22 cellular contexts compared by ENCODE assay signal in genomic region chr3:185758912-185759311, GRCh38.
DNase-seq lines count a peak whose midpoint lies in the region; ATAC-seq and TF ChIP-seq lines count a peak whose summit lies in the region.
"Had no signal": no experiment of that assay in that cellular context is flagged by ENCODE, and none has a peak within 500 bp of the region (broad histone marks: within the 10 kb centered on the region; RNA-seq: fewer than 3 reads in every experiment).

No MANE protein-coding gene starts in this region.

- 0 out of 4 replicates have a peak, but pooled peaks cover 0 to 3% of the 10 kb centered on the region in 2 experiments for H3K36me3 ChIP-seq in HCT116 (ENCODE audit: control insufficient read depth in 1 of 2, insufficient read depth in 2 of 2, low read length in 2 of 2)
- H3K36me3 ChIP-seq in endodermal cell (ENCODE audit: control insufficient read depth, insufficient read depth, low read length), result peaks cover 26% of the 10 kb centered on the region
- H3K36me3 ChIP-seq: gastroesophageal sphincter, left lung, neutrophil had no signal

- WGBS in endodermal cell (ENCODE audit: insufficient coverage in 1 of 2, insufficient read length in 1 of 2), 2 experiments, result 50 to 100% methylated on average over 1 of the region's 1 CpG

- no peak for DNase-seq in HCT116 (ENCODE audit: low read depth, low spot score)
- DNase-seq in NCI-H526 (lab: John Stamatoyannopoulos, UW), result peak; percentile 73 to 76
- DNase-seq in endodermal cell, result no peak
- DNase-seq in renal cortical epithelial cell (ENCODE audit: low read depth), result peak; percentile 40
- no peak for DNase-seq in activated naive CD4-positive, alpha-beta T cell treated with anti-CD3 and anti-CD28 coated beads for 36 hours
- no peak for DNase-seq in ACHN
- no peak for DNase-seq in NCI-H1694 (lab: John Stamatoyannopoulos, UW)
- DNase-seq: activated CD4-positive, alpha-beta T cell treated with anti-CD3 and anti-CD28 coated beads, Interleukin-2, amount 50 U/mL, for 1 hour; activated gamma-delta T cell treated with Interleukin-2 at 50 U/mL for 16 hours; amniotic stem cell; Caco-2; central memory CD4-positive, alpha-beta T cell; GOT3; left lung; NCI-H1436; NCI-H446 treated with DMSO at 0.1 percent for 48 hours; stimulated activated CD4-positive, alpha-beta T cell treated with anti-CD3 and anti-CD28 coated beads, Interleukin-15, amount 100 ng/mL, for 24 hours; tibial artery had no signal

- peaks cover 100% of the 10 kb centered on the region for H3K79me2 ChIP-seq in HCT116 (ENCODE audit: insufficient read depth, low read length)

- H2AFZ ChIP-seq in HCT116 (ENCODE audit: low read depth, low read length, poor library complexity, severe bottlenecking), result no peak overlapping the region

- TF ChIP-seq CTCF in HCT116 (IDR thresholded peaks at IDR 0.05 in 2 of 3, conservative IDR thresholded peaks at IDR 0.05 in 1 of 3; ENCODE audit: borderline replicate concordance in 1 of 3, insufficient read depth in 1 of 3, low read depth in 2 of 3, low read length in 2 of 3), result no peak
- TF ChIP-seq CTCF in endodermal cell (conservative IDR thresholded peaks at IDR 0.05), result no peak

- no peak overlapping the region for H3K4me3 Mint-ChIP-seq in endodermal cell
- H3K4me3 Mint-ChIP-seq in activated naive CD4-positive, alpha-beta T cell treated with anti-CD3 and anti-CD28 coated beads for 36 hours, result no peak overlapping the region
- H3K4me3 Mint-ChIP-seq: stimulated activated effector memory CD8-positive, alpha-beta T cell treated with anti-CD3 and anti-CD28 coated beads, Interleukin-12 subunit alpha, Interleukin-12 subunit beta, amount 100 ng/mL, for 72 hours had no signal

- H3K36me3 Mint-ChIP-seq in endodermal cell (ENCODE audit: low read depth), result peaks cover 34% of the 10 kb centered on the region
- no peaks in the 10 kb centered on the region for H3K36me3 Mint-ChIP-seq in activated naive CD4-positive, alpha-beta T cell treated with anti-CD3 and anti-CD28 coated beads for 36 hours (ENCODE audit: low read depth)
- H3K36me3 Mint-ChIP-seq: stimulated activated effector memory CD8-positive, alpha-beta T cell treated with anti-CD3 and anti-CD28 coated beads, Interleukin-12 subunit alpha, Interleukin-12 subunit beta, amount 100 ng/mL, for 72 hours had no signal

- no peak for ATAC-seq in HCT116
- ATAC-seq: esophagus mucosa; gastroesophageal sphincter; left lung; stimulated activated effector memory CD8-positive, alpha-beta T cell treated with anti-CD3 and anti-CD28 coated beads, Interleukin-12 subunit alpha, Interleukin-12 subunit beta, amount 100 ng/mL, for 72 hours had no signal

- peaks cover 31 to 58% of the 10 kb centered on the region in 2 experiments for H3K4me1 ChIP-seq in HCT116 (ENCODE audit: control insufficient read depth in 1 of 2, insufficient read depth in 2 of 2, low read length in 2 of 2)
- H3K4me1 ChIP-seq in endodermal cell (ENCODE audit: control insufficient read depth, insufficient read depth, low read length), result peaks cover 12% of the 10 kb centered on the region
- H3K4me1 ChIP-seq: Caco-2 had no signal

- RAD21 ChIA-PET in HCT116 (lab: Charles Lee; ENCODE audit: low non-redundant PET in 1 of 2, low total read pairs in 2 of 2, uncharacterized antibody in 2 of 2, unreplicated experiment in 2 of 2), result no interaction called here

- H3K4me1 Mint-ChIP-seq in endodermal cell, result peaks cover 61% of the 10 kb centered on the region
- peaks cover 2% of the 10 kb centered on the region for H3K4me1 Mint-ChIP-seq in activated naive CD4-positive, alpha-beta T cell treated with anti-CD3 and anti-CD28 coated beads for 36 hours (ENCODE audit: low read depth)
- H3K4me1 Mint-ChIP-seq: stimulated activated effector memory CD8-positive, alpha-beta T cell treated with anti-CD3 and anti-CD28 coated beads, Interleukin-12 subunit alpha, Interleukin-12 subunit beta, amount 100 ng/mL, for 72 hours had no signal

- H3K9me3 ChIP-seq in HCT116 (ENCODE audit: control insufficient read depth in 1 of 2, insufficient read depth in 1 of 2, low read depth in 1 of 2, low read length in 2 of 2) (no peaks in the 10 kb centered on the region), endodermal cell (ENCODE audit: control insufficient read depth, low read length) (peaks cover 26% of the 10 kb centered on the region)
- H3K9me3 ChIP-seq: Caco-2, neutrophil had no signal

- H4K20me1 ChIP-seq in HCT116 (ENCODE audit: insufficient read depth), result peaks cover 39% of the 10 kb centered on the region; the same call in 1 of the 2 replicates

- peak overlapping the region; percentile 44; the same call in 1 of the 2 replicates for H3K4me2 ChIP-seq in HCT116 (ENCODE audit: low read length)

- no peak for TF ChIP-seq POLR2A in HCT116 (IDR thresholded peaks at IDR 0.05; ENCODE audit: borderline replicate concordance, extremely low read depth, insufficient read depth, insufficient read length)

- in situ Hi-C loops in ACHN (cut with HindIII; ENCODE audit: low pct_ligation_motif_present, low pct_unique_long_range_greater_than_20kb, low sequenced_read_pairs), result no loop called here

- H3K27me3 ChIP-seq in HCT116 (ENCODE audit: insufficient read depth, low read length) (no peaks in the 10 kb centered on the region), endodermal cell (ENCODE audit: control insufficient read depth, insufficient read depth, low read length, poor library complexity, severe bottlenecking) (no peaks in the 10 kb centered on the region)
- H3K27me3 ChIP-seq: left lung, neutrophil had no signal

- BruUV-seq in HCT116 (replicated peaks; lab: Mats Ljungman, UMichigan), result no TSS peak

- H3K4me3 ChIP-seq in HCT116 (replicated peaks in 1 of 2; ENCODE audit: low read depth in 1 of 2, low read length in 2 of 2) (no peak overlapping the region), endodermal cell (ENCODE audit: low read length) (peak overlapping the region; percentile 6)
- H3K4me3 ChIP-seq: gastroesophageal sphincter, left lung, tibial artery had no signal

- CTCF ChIA-PET in HCT116 (lab: Charles Lee), result interaction anchor here (0.9 to 1.5 kb wide), 2 partner anchors 10 to 98 kb away, joined by 3 to 6 read pairs; no protein-coding TSS in a partner anchor
- CTCF ChIA-PET in activated naive CD4-positive, alpha-beta T cell treated with anti-CD3 and anti-CD28 coated beads for 36 hours (lab: Charles Lee), result interaction anchor here (0.7 to 2.1 kb wide), 2 partner anchors 10 to 99 kb away, joined by 3 to 6 read pairs; no protein-coding TSS in a partner anchor

- no peaks in the 10 kb centered on the region for H3K9me2 ChIP-seq in HCT116 (ENCODE audit: insufficient read depth)

- peak; percentile 8; the same call in 1 of the 2 replicates for TF ChIP-seq RAD21 in HCT116 (IDR thresholded peaks at IDR 0.05; ENCODE audit: low read depth)

- H3K27ac ChIP-seq in HCT116 (ENCODE audit: low read depth, low read length), result no peak overlapping the region
- no peak overlapping the region for H3K27ac ChIP-seq in endodermal cell (ENCODE audit: low read depth, low read length)
- H3K27ac ChIP-seq: gastroesophageal sphincter, left lung, neutrophil, tibial artery had no signal

- intact Hi-C loops in HCT116 (cut with micrococcal nuclease), result no loop called here
- intact Hi-C loops in activated naive CD4-positive, alpha-beta T cell treated with anti-CD3 and anti-CD28 coated beads for 36 hours (cut with micrococcal nuclease), result no loop called here

- H3K9ac ChIP-seq in HCT116 (ENCODE audit: low read length) (no peak overlapping the region), endodermal cell (ENCODE audit: extremely low read depth, low read length, poor library complexity, severe bottlenecking) (no peak overlapping the region)

- POLR2A ChIA-PET in HCT116 (lab: Charles Lee), result no interaction called here

- no peak overlapping the region for H3K27ac Mint-ChIP-seq in endodermal cell
- no peak overlapping the region for H3K27ac Mint-ChIP-seq in activated naive CD4-positive, alpha-beta T cell treated with anti-CD3 and anti-CD28 coated beads for 36 hours
- H3K27ac Mint-ChIP-seq: stimulated activated effector memory CD8-positive, alpha-beta T cell treated with anti-CD3 and anti-CD28 coated beads, Interleukin-12 subunit alpha, Interleukin-12 subunit beta, amount 100 ng/mL, for 72 hours had no signal

- H3K27me3 Mint-ChIP-seq in endodermal cell (ENCODE audit: insufficient read depth), result no peaks in the 10 kb centered on the region
- peaks cover 30% of the 10 kb centered on the region for H3K27me3 Mint-ChIP-seq in activated naive CD4-positive, alpha-beta T cell treated with anti-CD3 and anti-CD28 coated beads for 36 hours (ENCODE audit: low read depth)

- H3K9me3 Mint-ChIP-seq in endodermal cell, result peaks cover 22% of the 10 kb centered on the region
- H3K9me3 Mint-ChIP-seq in activated naive CD4-positive, alpha-beta T cell treated with anti-CD3 and anti-CD28 coated beads for 36 hours, result peaks cover 4% of the 10 kb centered on the region

TF ChIP-seq in HCT116, 20 proteins besides CTCF, POLR2A, EP300 and RAD21 (continues in another document):
- no peak for TF ChIP-seq EZH2phosphoT487 (IDR thresholded peaks at IDR 0.05; ENCODE audit: borderline replicate concordance)
- TF ChIP-seq EZH2 (IDR thresholded peaks at IDR 0.05), result no peak
- no peak for TF ChIP-seq ATF3 (IDR thresholded peaks at IDR 0.05)
- no peak for TF ChIP-seq CBX3 (IDR thresholded peaks at IDR 0.05; ENCODE audit: low read depth)
- TF ChIP-seq CEBPB (IDR thresholded peaks at IDR 0.05; ENCODE audit: low read depth), result no peak
- TF ChIP-seq MAX (IDR thresholded peaks at IDR 0.05), result no peak
- TF ChIP-seq SRF (IDR thresholded peaks at IDR 0.05; ENCODE audit: low read depth), result no peak

Comparison
In these comparisons a context has a peak if more than half of its experiments do, and no peak if none do; other contexts are left out.
1. DNase-seq: peak in NCI-H526 (2 of 2) and renal cortical epithelial cell (single experiment); none in HCT116 (single experiment), endodermal cell (single experiment), activated naive CD4-positive, alpha-beta T cell treated with anti-CD3 and anti-CD28 coated beads for 36 hours (single experiment), ACHN (single experiment) and NCI-H1694 (single experiment).